In the genomic region with DNA sequence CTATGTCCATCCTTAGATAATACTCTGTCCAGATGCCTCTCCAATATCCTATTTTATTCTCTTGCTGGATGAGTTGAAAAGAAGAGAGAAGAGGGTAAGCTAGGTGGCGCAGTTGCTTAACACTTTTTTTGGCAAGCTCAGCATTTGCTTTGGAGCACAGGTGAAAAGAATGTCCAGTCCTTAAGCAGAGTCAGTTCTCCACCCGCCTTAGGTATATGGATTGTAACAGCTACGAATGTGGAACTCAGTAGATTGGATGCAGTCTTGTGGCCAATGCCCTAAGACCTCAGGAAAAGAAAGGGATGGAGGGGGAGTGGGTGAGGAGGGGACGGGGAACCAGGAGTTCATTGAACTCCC, we compare ENCODE assay signal across 8 cellular contexts.
DNase-seq lines count a peak whose midpoint lies in the region; ATAC-seq lines count a peak whose summit lies in the region.

No MANE protein-coding gene starts in this region.

- peak overlapping the region; percentile 54 for H3K4me3 Mint-ChIP-seq in T-helper 1 cell treated with Interleukin-12 subunit alpha and Interleukin-12 subunit beta and Interleukin-4 antibody, amounts not matched to agents 30 μg/mL and 1 μg/mL, for 36 hours
- H3K4me3 Mint-ChIP-seq in dendritic cell treated with granulocyte-macrophage colony-stimulating factor and Interleukin-4, amounts not matched to agents 40 ng/mL and 50 ng/mL, for 4 days: peak overlapping the region; percentile 79

- H3K9me3 Mint-ChIP-seq in T-helper 1 cell treated with Interleukin-12 subunit alpha and Interleukin-12 subunit beta and Interleukin-4 antibody, amounts not matched to agents 30 μg/mL and 1 μg/mL, for 36 hours: no peaks in the 10 kb centered on the region
- no peaks in the 10 kb centered on the region for H3K9me3 Mint-ChIP-seq in dendritic cell treated with granulocyte-macrophage colony-stimulating factor and Interleukin-4, amounts not matched to agents 40 ng/mL and 50 ng/mL, for 4 days

- ATAC-seq in HG02870 (IDR thresholded peaks at IDR 0.05; ENCODE audit: unreplicated experiment) (peak; percentile 63), left lobe of liver (peak; percentile 78)

- H3K27ac Mint-ChIP-seq in T-helper 1 cell treated with Interleukin-12 subunit alpha and Interleukin-12 subunit beta and Interleukin-4 antibody, amounts not matched to agents 30 μg/mL and 1 μg/mL, for 36 hours: no peak overlapping the region
- no peak overlapping the region for H3K27ac Mint-ChIP-seq in dendritic cell treated with granulocyte-macrophage colony-stimulating factor and Interleukin-4, amounts not matched to agents 40 ng/mL and 50 ng/mL, for 4 days

- H3K4me1 Mint-ChIP-seq in T-helper 1 cell treated with Interleukin-12 subunit alpha and Interleukin-12 subunit beta and Interleukin-4 antibody, amounts not matched to agents 30 μg/mL and 1 μg/mL, for 36 hours (ENCODE audit: low read depth): peaks cover 6% of the 10 kb centered on the region
- H3K4me1 Mint-ChIP-seq in dendritic cell treated with granulocyte-macrophage colony-stimulating factor and Interleukin-4, amounts not matched to agents 40 ng/mL and 50 ng/mL, for 4 days (ENCODE audit: low read depth): peaks cover 6% of the 10 kb centered on the region

- DNase-seq in activated T-cell treated with anti-CD3 and anti-CD28 coated beads for 24 hours (ENCODE audit: low read depth) (peak; percentile 30), NCI-H187 (lab: John Stamatoyannopoulos, UW) (peak; percentile 73 to 76), left lobe of liver (ENCODE audit: low spot score) (peak; percentile 70)
- DNase-seq in activated T-cell treated with anti-CD3 and anti-CD28 coated beads, Interleukin-2, amount 50 U/mL, for 1 hour: no peak
- DNase-seq in stimulated activated CD4-positive, alpha-beta T cell treated with anti-CD3 and anti-CD28 coated beads, TNF-alpha, amount 100 ng/mL, for 48 hours (ENCODE audit: low read depth in 3 of 3): peak in 2 of 3 donors; percentile 10 to 29

- no peaks in the 10 kb centered on the region for H3K36me3 Mint-ChIP-seq in T-helper 1 cell treated with Interleukin-12 subunit alpha and Interleukin-12 subunit beta and Interleukin-4 antibody, amounts not matched to agents 30 μg/mL and 1 μg/mL, for 36 hours (ENCODE audit: low read depth)
- H3K36me3 Mint-ChIP-seq in dendritic cell treated with granulocyte-macrophage colony-stimulating factor and Interleukin-4, amounts not matched to agents 40 ng/mL and 50 ng/mL, for 4 days (ENCODE audit: low read depth): no peaks in the 10 kb centered on the region

- intact Hi-C loops in dendritic cell treated with granulocyte-macrophage colony-stimulating factor and Interleukin-4, amounts not matched to agents 40 ng/mL and 50 ng/mL, for 4 days (cut with micrococcal nuclease): loop anchor here (2.0 to 5.0 kb wide), 2 partner anchors 114 to 339 kb away; no protein-coding TSS in a partner anchor

- peaks cover 65% of the 10 kb centered on the region for H3K27me3 Mint-ChIP-seq in T-helper 1 cell treated with Interleukin-12 subunit alpha and Interleukin-12 subunit beta and Interleukin-4 antibody, amounts not matched to agents 30 μg/mL and 1 μg/mL, for 36 hours (ENCODE audit: low read depth)
- peaks cover 56% of the 10 kb centered on the region for H3K27me3 Mint-ChIP-seq in dendritic cell treated with granulocyte-macrophage colony-stimulating factor and Interleukin-4, amounts not matched to agents 40 ng/mL and 50 ng/mL, for 4 days
